ENCODE assay signal across 39 cellular contexts in genomic region chr20:54794874-54795273, GRCh38.
"Had no signal": no experiment of that assay in that cellular context is flagged by ENCODE, and none has a peak within 500 bp of the region (broad histone marks: within the 10 kb centered on the region; RNA-seq: fewer than 3 reads in every experiment).

No MANE protein-coding gene starts in this region.

- ATAC-seq: activated CD8-positive, alpha-beta T cell treated with anti-CD3 and anti-CD28 coated beads for 36 hours; activated naive CD4-positive, alpha-beta T cell treated with anti-CD3 and anti-CD28 coated beads, Interleukin-2, amount 50 U/mL, for 72 hours; activated T-cell treated with anti-CD3 and anti-CD28 coated beads, Interleukin-2, amount 50 U/mL, for 4 hours; activated T-cell treated with anti-CD3 and anti-CD28 coated beads, Interleukin-2, amount 50 U/mL, for 72 hours; activated T-helper 17 cell treated with anti-CD3 and anti-CD28 coated beads, Interleukin-2, amount 50 U/mL, for 72 hours; body of pancreas had no signal

- H3K27me3 Mint-ChIP-seq: activated B cell treated with CpG ODN at 0.5 μM for 24 hours; activated CD4-positive, alpha-beta memory T cell treated with anti-CD3 and anti-CD28 coated beads for 36 hours; activated CD4-positive, alpha-beta T cell treated with anti-CD3 and anti-CD28 coated beads, Interleukin-2, amount 10 ng/mL, durations not matched to agents 24 days and 14 days; activated CD8-positive, alpha-beta T cell treated with anti-CD3 and anti-CD28 coated beads for 36 hours; activated naive CD8-positive, alpha-beta T cell treated with anti-CD3 and anti-CD28 coated beads for 36 hours; activated T-helper 17 cell treated with anti-CD3 and anti-CD28 coated beads, Interleukin-2, amount 50 U/mL, for 72 hours; central memory CD8-positive, alpha-beta T cell had no signal

- H3K9me3 ChIP-seq: adrenal gland, body of pancreas had no signal

- DNase-seq: activated B cell treated with CpG ODN at 0.5 μM for 24 hours; activated CD4-positive, alpha-beta memory T cell treated with anti-CD3 and anti-CD28 coated beads for 36 hours; activated CD4-positive, alpha-beta T cell treated with anti-CD3 and anti-CD28 coated beads for 4 hours; activated CD4-positive, alpha-beta T cell treated with anti-CD3 and anti-CD28 coated beads, Interleukin-2, amount 10 ng/mL, durations not matched to agents 24 days and 14 days; activated CD4-positive, alpha-beta T cell treated with anti-CD3 and anti-CD28 coated beads, Interleukin-2, amount 50 U/mL, for 1 hour; activated CD4-positive, alpha-beta T cell treated with anti-CD3 and anti-CD28 coated beads, Interleukin-2, amount 50 U/mL, for 4 hours; activated CD4-positive, CD25-positive, alpha-beta regulatory T cell treated with anti-CD3 and anti-CD28 coated beads, Interleukin-2, amount 50 U/mL, for 72 hours; activated CD8-positive, alpha-beta memory T cell treated with anti-CD3 and anti-CD28 coated beads, Interleukin-2, amount 50 U/mL, for 4 hours; activated CD8-positive, alpha-beta T cell treated with anti-CD3 and anti-CD28 coated beads for 36 hours; activated effector memory CD4-positive, alpha-beta T cell treated with anti-CD3 and anti-CD28 coated beads, Interleukin-2, amount 50 U/mL, for 16 hours; activated gamma-delta T cell treated with Interleukin-2 at 50 U/mL for 16 hours; activated naive CD4-positive, alpha-beta T cell; activated naive CD4-positive, alpha-beta T cell treated with anti-CD3 and anti-CD28 coated beads for 36 hours; activated naive CD4-positive, alpha-beta T cell treated with anti-CD3 and anti-CD28 coated beads, Interleukin-2, amount 50 U/mL, for 16 hours; activated naive CD8-positive, alpha-beta T cell treated with anti-CD3 and anti-CD28 coated beads for 36 hours; activated T-cell treated with anti-CD3 and anti-CD28 coated beads for 4 hours; activated T-cell treated with anti-CD3 and anti-CD28 coated beads, Interleukin-2, amount 50 U/mL, for 1 hour; activated T-cell treated with anti-CD3 and anti-CD28 coated beads, Interleukin-2, amount 50 U/mL, for 4 hours; activated T-cell treated with anti-CD3 and anti-CD28 coated beads, Interleukin-2, amount 50 U/mL, for 72 hours; adrenal gland; amniotic stem cell; aorta; body of pancreas; brain microvascular endothelial cell; caudate nucleus; cerebellar nuclear complex; T-helper 2 cell; T-helper 9 cell had no signal

- H3K4me3 ChIP-seq: adrenal gland, body of pancreas, breast epithelium, cardiac muscle cell had no signal

- H3K4me1 ChIP-seq: adrenal gland, body of pancreas, breast epithelium had no signal

- H3K36me3 ChIP-seq: adrenal gland, brain microvascular endothelial cell, breast epithelium, cardiac muscle cell had no signal

- H3K27ac ChIP-seq: adrenal gland, body of pancreas, brain microvascular endothelial cell, breast epithelium, cardiac muscle cell, VCaP had no signal

- H3K9me3 Mint-ChIP-seq: activated CD4-positive, alpha-beta T cell treated with anti-CD3 and anti-CD28 coated beads, Interleukin-2, amount 10 ng/mL, durations not matched to agents 24 days and 14 days had no signal

- H3K4me1 Mint-ChIP-seq: activated B cell treated with CpG ODN at 0.5 μM for 24 hours; activated CD4-positive, alpha-beta T cell treated with anti-CD3 and anti-CD28 coated beads, Interleukin-2, amount 10 ng/mL, durations not matched to agents 24 days and 14 days; activated naive CD8-positive, alpha-beta T cell treated with anti-CD3 and anti-CD28 coated beads for 36 hours; activated T-helper 17 cell treated with anti-CD3 and anti-CD28 coated beads, Interleukin-2, amount 50 U/mL, for 72 hours; central memory CD8-positive, alpha-beta T cell had no signal

- H3K36me3 Mint-ChIP-seq: activated CD4-positive, alpha-beta memory T cell treated with anti-CD3 and anti-CD28 coated beads for 36 hours; activated naive CD8-positive, alpha-beta T cell treated with anti-CD3 and anti-CD28 coated beads for 36 hours had no signal

- H3K4me3 Mint-ChIP-seq: activated B cell treated with CpG ODN at 0.5 μM for 24 hours; activated CD4-positive, alpha-beta memory T cell treated with anti-CD3 and anti-CD28 coated beads for 36 hours; activated CD4-positive, alpha-beta T cell treated with anti-CD3 and anti-CD28 coated beads, Interleukin-2, amount 10 ng/mL, durations not matched to agents 24 days and 14 days; activated CD8-positive, alpha-beta T cell treated with anti-CD3 and anti-CD28 coated beads for 36 hours; activated naive CD4-positive, alpha-beta T cell treated with anti-CD3 and anti-CD28 coated beads for 36 hours; activated naive CD8-positive, alpha-beta T cell treated with anti-CD3 and anti-CD28 coated beads for 36 hours; activated T-cell treated with anti-CD3 and anti-CD28 coated beads, Interleukin-2, amount 50 U/mL, for 4 hours; activated T-cell treated with anti-CD3 and anti-CD28 coated beads, Interleukin-2, amount 50 U/mL, for 72 hours; activated T-helper 1 cell treated with anti-CD3 and anti-CD28 coated beads, Interleukin-12 subunit alpha, Interleukin-12 subunit beta, Interleukin-2, Interleukin-4 antibody, amounts not matched to agents 30 ng/mL and 10 ng/mL and 1 ng/mL, durations not matched to agents 14 hours and 24 hours and 36 hours; activated T-helper 17 cell treated with anti-CD3 and anti-CD28 coated beads, Interleukin-2, amount 50 U/mL, for 72 hours; central memory CD8-positive, alpha-beta T cell; T-helper 1 cell treated with Interleukin-12 subunit alpha and Interleukin-12 subunit beta and Interleukin-4 antibody, amounts not matched to agents 30 μg/mL and 1 μg/mL, for 36 hours; T-helper 2 cell treated with Interferon-gamma antibody and Interleukin-4, amounts not matched to agents 5 μg/mL and 100 μg/mL, for 36 hours had no signal

- H3K27me3 ChIP-seq: adrenal gland, body of pancreas, brain microvascular endothelial cell, breast epithelium, cardiac muscle cell had no signal

- FAIRE-seq: astrocyte, TTC549 had no signal

- H3K27ac Mint-ChIP-seq: activated B cell treated with CpG ODN at 0.5 μM for 24 hours; activated CD4-positive, alpha-beta memory T cell treated with anti-CD3 and anti-CD28 coated beads for 36 hours; activated CD4-positive, alpha-beta T cell treated with anti-CD3 and anti-CD28 coated beads, Interleukin-2, amount 10 ng/mL, durations not matched to agents 24 days and 14 days; activated CD8-positive, alpha-beta T cell treated with anti-CD3 and anti-CD28 coated beads for 36 hours; activated naive CD4-positive, alpha-beta T cell treated with anti-CD3 and anti-CD28 coated beads for 36 hours; activated naive CD4-positive, alpha-beta T cell treated with anti-CD3 and anti-CD28 coated beads, Interleukin-2, amount 50 U/mL, for 72 hours; activated naive CD8-positive, alpha-beta T cell treated with anti-CD3 and anti-CD28 coated beads for 36 hours; activated T-cell treated with anti-CD3 and anti-CD28 coated beads, Interleukin-2, amount 50 U/mL, for 72 hours; activated T-helper 1 cell treated with anti-CD3 and anti-CD28 coated beads, Interleukin-12 subunit alpha, Interleukin-12 subunit beta, Interleukin-2, Interleukin-4 antibody, amounts not matched to agents 30 ng/mL and 10 ng/mL and 1 ng/mL, durations not matched to agents 14 hours and 24 hours and 36 hours; activated T-helper 17 cell treated with anti-CD3 and anti-CD28 coated beads, Interleukin-2, amount 50 U/mL, for 72 hours; T-helper 1 cell treated with Interleukin-12 subunit alpha and Interleukin-12 subunit beta and Interleukin-4 antibody, amounts not matched to agents 30 μg/mL and 1 μg/mL, for 36 hours; T-helper 2 cell treated with Interferon-gamma antibody and Interleukin-4, amounts not matched to agents 5 μg/mL and 100 μg/mL, for 36 hours had no signal
